8 cellular contexts compared by ENCODE assay signal in the genomic region with DNA sequence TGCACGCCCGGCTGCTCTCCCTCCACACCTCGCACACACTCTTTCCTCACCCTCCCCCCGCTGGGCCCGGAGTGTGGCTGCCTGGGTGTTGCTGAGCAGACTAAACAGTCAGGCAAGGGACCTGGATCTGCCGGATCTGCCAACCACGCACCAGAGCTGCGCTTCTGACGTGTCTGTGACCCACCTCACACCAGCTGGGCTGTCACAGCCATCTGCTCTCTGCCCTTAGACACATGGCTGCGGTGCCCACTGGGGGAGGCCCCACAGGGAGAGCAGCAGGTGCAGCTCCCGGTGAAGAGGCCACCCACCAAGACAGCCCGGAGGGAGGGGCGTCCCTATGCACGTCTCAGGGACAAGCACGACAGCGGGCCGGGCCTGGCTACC.
DNase-seq lines count a peak whose midpoint lies in the region; ATAC-seq lines count a peak whose summit lies in the region.
"Not testable (repeated sequence)": the region's sequence is repeated elsewhere in the genome, so short reads cannot be mapped to it uniquely, and the experiment has no call there.

No MANE protein-coding gene starts in this region.

- H3K27me3 Mint-ChIP-seq in CD4-positive, CD25-positive, alpha-beta regulatory T cell; T-helper 17 cell; activated CD8-positive, alpha-beta T cell treated with anti-CD3 and anti-CD28 coated beads, Interleukin-2, amount 10 ng/mL, durations not matched to agents 7 days and 5 days (ENCODE audit: low read depth); activated naive CD8-positive, alpha-beta T cell treated with anti-CD3 and anti-CD28 coated beads, Interleukin-2, amount 10 ng/mL, durations not matched to agents 7 days and 5 days: not testable (repeated sequence)

- not testable (repeated sequence) for H3K27ac Mint-ChIP-seq in CD4-positive, CD25-positive, alpha-beta regulatory T cell; T-helper 17 cell; activated CD8-positive, alpha-beta T cell treated with anti-CD3 and anti-CD28 coated beads, Interleukin-2, amount 10 ng/mL, durations not matched to agents 7 days and 5 days; activated naive CD8-positive, alpha-beta T cell treated with anti-CD3 and anti-CD28 coated beads, Interleukin-2, amount 10 ng/mL, durations not matched to agents 7 days and 5 days

- not testable (repeated sequence) for H3K4me1 Mint-ChIP-seq in CD4-positive, CD25-positive, alpha-beta regulatory T cell; T-helper 17 cell; activated CD8-positive, alpha-beta T cell treated with anti-CD3 and anti-CD28 coated beads, Interleukin-2, amount 10 ng/mL, durations not matched to agents 7 days and 5 days (ENCODE audit: low read depth); activated naive CD8-positive, alpha-beta T cell treated with anti-CD3 and anti-CD28 coated beads, Interleukin-2, amount 10 ng/mL, durations not matched to agents 7 days and 5 days

- peak in 2 of 3 donors; percentile 37 to 61 for DNase-seq in CD4-positive, CD25-positive, alpha-beta regulatory T cell
- DNase-seq in T-helper 17 cell (peak in 2 of 3 donors; percentile 26 to 55), left colon (peak; percentile 4 to 26)
- DNase-seq in activated CD8-positive, alpha-beta T cell treated with anti-CD3 and anti-CD28 coated beads, Interleukin-2, amount 10 ng/mL, durations not matched to agents 7 days and 5 days, result peak; percentile 61
- not testable (repeated sequence) for DNase-seq in activated naive CD8-positive, alpha-beta T cell treated with anti-CD3 and anti-CD28 coated beads, Interleukin-2, amount 10 ng/mL, durations not matched to agents 7 days and 5 days
- peak; percentile 33 for DNase-seq in stimulated activated CD4-positive, alpha-beta T cell treated with anti-CD3 and anti-CD28 coated beads, Interleukin-4, amount 100 ng/mL, for 1 hour

- H3K4me1 ChIP-seq in CD4-positive, CD25-positive, alpha-beta regulatory T cell (ENCODE audit: control insufficient read depth, insufficient read depth, low read length, poor library complexity, severe bottlenecking), result not testable (repeated sequence)

- POLR2A ChIA-PET in activated CD8-positive, alpha-beta T cell treated with anti-CD3 and anti-CD28 coated beads, Interleukin-2, amount 10 ng/mL, durations not matched to agents 7 days and 5 days (lab: Charles Lee); activated naive CD8-positive, alpha-beta T cell treated with anti-CD3 and anti-CD28 coated beads, Interleukin-2, amount 10 ng/mL, durations not matched to agents 7 days and 5 days (lab: Charles Lee): not testable (repeated sequence)

- ATAC-seq in CD4-positive, CD25-positive, alpha-beta regulatory T cell (ENCODE audit: low read depth in 2 of 2), result peak; percentile 57 to 62
- ATAC-seq in GM19463 (IDR thresholded peaks at IDR 0.05; ENCODE audit: unreplicated experiment), result peak; percentile 43
- ATAC-seq in HG03354 (IDR thresholded peaks at IDR 0.05; ENCODE audit: poor library complexity, severe bottlenecking, unreplicated experiment), result peak; percentile 44
- ATAC-seq in T-helper 17 cell, result peak; percentile 68
- peak; percentile 66 for ATAC-seq in activated CD8-positive, alpha-beta T cell treated with anti-CD3 and anti-CD28 coated beads, Interleukin-2, amount 10 ng/mL, durations not matched to agents 7 days and 5 days
- ATAC-seq in activated naive CD8-positive, alpha-beta T cell treated with anti-CD3 and anti-CD28 coated beads, Interleukin-2, amount 10 ng/mL, durations not matched to agents 7 days and 5 days (ENCODE audit: low read depth), result peak; percentile 65
- ATAC-seq in left colon, result peak; percentile 0

- H3K27me3 ChIP-seq in CD4-positive, CD25-positive, alpha-beta regulatory T cell (ENCODE audit: control insufficient read depth, insufficient read depth, low read length), result not testable (repeated sequence)

- not testable (repeated sequence) for H3K9me3 ChIP-seq in CD4-positive, CD25-positive, alpha-beta regulatory T cell (ENCODE audit: control insufficient read depth in 2 of 2, low read length in 2 of 2); T-helper 17 cell (ENCODE audit: control insufficient read depth, low read length, poor library complexity, severe bottlenecking)

- not testable (repeated sequence) for H3K9me3 Mint-ChIP-seq in CD4-positive, CD25-positive, alpha-beta regulatory T cell; activated CD8-positive, alpha-beta T cell treated with anti-CD3 and anti-CD28 coated beads, Interleukin-2, amount 10 ng/mL, durations not matched to agents 7 days and 5 days (ENCODE audit: insufficient read depth); activated naive CD8-positive, alpha-beta T cell treated with anti-CD3 and anti-CD28 coated beads, Interleukin-2, amount 10 ng/mL, durations not matched to agents 7 days and 5 days

- H3K27ac ChIP-seq in CD4-positive, CD25-positive, alpha-beta regulatory T cell (ENCODE audit: insufficient read depth, low read length, poor library complexity, severe bottlenecking), result peak overlapping the region; percentile 57

- H3K4me3 ChIP-seq in CD4-positive, CD25-positive, alpha-beta regulatory T cell (ENCODE audit: low read depth, low read length), result not testable (repeated sequence)

- H3K36me3 ChIP-seq in CD4-positive, CD25-positive, alpha-beta regulatory T cell (ENCODE audit: control insufficient read depth, insufficient read depth, low read length), result not testable (repeated sequence)

- intact Hi-C loops in left colon (cut with DNase I, micrococcal nuclease), result not testable (repeated sequence)

- CTCF ChIA-PET in activated CD8-positive, alpha-beta T cell treated with anti-CD3 and anti-CD28 coated beads, Interleukin-2, amount 10 ng/mL, durations not matched to agents 7 days and 5 days (lab: Charles Lee), result not testable (repeated sequence)

- H3K4me3 Mint-ChIP-seq in CD4-positive, CD25-positive, alpha-beta regulatory T cell; T-helper 17 cell; activated CD8-positive, alpha-beta T cell treated with anti-CD3 and anti-CD28 coated beads, Interleukin-2, amount 10 ng/mL, durations not matched to agents 7 days and 5 days; activated naive CD8-positive, alpha-beta T cell treated with anti-CD3 and anti-CD28 coated beads, Interleukin-2, amount 10 ng/mL, durations not matched to agents 7 days and 5 days: not testable (repeated sequence)

- H3K36me3 Mint-ChIP-seq in CD4-positive, CD25-positive, alpha-beta regulatory T cell; T-helper 17 cell (ENCODE audit: low read depth); activated CD8-positive, alpha-beta T cell treated with anti-CD3 and anti-CD28 coated beads, Interleukin-2, amount 10 ng/mL, durations not matched to agents 7 days and 5 days (ENCODE audit: low read depth); activated naive CD8-positive, alpha-beta T cell treated with anti-CD3 and anti-CD28 coated beads, Interleukin-2, amount 10 ng/mL, durations not matched to agents 7 days and 5 days: not testable (repeated sequence)

Comparison
In these comparisons a context has a peak if more than half of its experiments do, and no peak if none do; other contexts are left out.
1. ATAC-seq: peak in every context shown above with its lines; median percentile 68 in T-helper 17 cell; 66 in activated CD8-positive, alpha-beta T cell treated with anti-CD3 and anti-CD28 coated beads, Interleukin-2, amount 10 ng/mL, durations not matched to agents 7 days and 5 days; 65 in activated naive CD8-positive, alpha-beta T cell treated with anti-CD3 and anti-CD28 coated beads, Interleukin-2, amount 10 ng/mL, durations not matched to agents 7 days and 5 days; 60 in CD4-positive, CD25-positive, alpha-beta regulatory T cell; 44 in HG03354; 43 in GM19463; 0 in left colon.